7 cellular contexts compared by ENCODE assay signal in the genomic region with DNA sequence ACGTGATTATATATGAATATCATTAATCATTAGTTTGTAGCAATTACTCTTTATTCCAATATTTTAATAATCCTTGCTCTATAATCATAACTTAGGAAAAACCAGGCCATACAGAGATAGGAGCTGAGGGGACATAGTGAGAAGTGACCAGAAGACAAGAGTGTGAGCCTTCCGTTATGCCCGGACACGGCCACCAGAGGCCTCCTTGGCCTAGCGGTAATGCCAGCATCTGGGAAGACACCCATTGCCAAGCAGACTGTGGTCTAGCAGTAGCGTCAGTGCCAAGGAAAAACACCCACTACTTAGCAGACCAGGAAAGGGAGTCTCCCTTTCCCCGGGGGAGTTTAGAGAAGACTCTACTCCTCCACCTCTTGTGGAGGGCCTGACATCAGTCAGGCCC.
A peak's percentile ranks its signal among the peaks of the same experiment; 100 is the strongest.
DNase-seq lines count a peak whose midpoint lies in the region; ATAC-seq and TF ChIP-seq lines count a peak whose summit lies in the region.
"Not testable (repeated sequence)": the region's sequence is repeated elsewhere in the genome, so short reads cannot be mapped to it uniquely, and the experiment has no call there.

No MANE protein-coding gene starts in this region.

- H3K4me1 Mint-ChIP-seq in activated CD4-positive, alpha-beta T cell treated with anti-CD3 and anti-CD28 coated beads for 36 hours: not testable (repeated sequence)

- not testable (repeated sequence) for BruUV-seq in Panc1 (replicated peaks; lab: Mats Ljungman, UMichigan)

- not testable (repeated sequence) for H3K27ac ChIP-seq in GM23248; Panc1 (ENCODE audit: low read length)

- ATAC-seq in Panc1; activated CD4-positive, alpha-beta T cell treated with anti-CD3 and anti-CD28 coated beads for 36 hours: not testable (repeated sequence)

- H3K36me3 Mint-ChIP-seq in activated CD4-positive, alpha-beta T cell treated with anti-CD3 and anti-CD28 coated beads for 36 hours (ENCODE audit: low read depth): not testable (repeated sequence)

- POLR2A ChIA-PET in Panc1 (lab: Charles Lee); activated CD4-positive, alpha-beta T cell treated with anti-CD3 and anti-CD28 coated beads for 36 hours (lab: Charles Lee): not testable (repeated sequence)

- H3K9me2 ChIP-seq in GM23248 (ENCODE audit: insufficient read depth): not testable (repeated sequence)

- CTCF ChIA-PET in Panc1 (lab: Charles Lee); activated CD4-positive, alpha-beta T cell treated with anti-CD3 and anti-CD28 coated beads for 36 hours (lab: Charles Lee): not testable (repeated sequence)

- not testable (repeated sequence) for H3K79me2 ChIP-seq in GM23248 (ENCODE audit: insufficient read depth)

- H3K27me3 Mint-ChIP-seq in activated CD4-positive, alpha-beta T cell treated with anti-CD3 and anti-CD28 coated beads for 36 hours: not testable (repeated sequence)

- H3K4me3 ChIP-seq in GM23248; MG63; Panc1 (ENCODE audit: low read depth in 2 of 2, low read length in 2 of 2); fibroblast of villous mesenchyme (ENCODE audit: low read depth, low read length): not testable (repeated sequence)

- 55 to 56% methylated on average over 7 of the region's 7 CpGs for WGBS in GM23248 (ENCODE audit: low coverage in 1 of 2, low lambda C conversion rate in 2 of 2, missing lambda C conversion rate in 2 of 2), 2 experiments

- not testable (repeated sequence) for H3K36me3 ChIP-seq in GM23248 (ENCODE audit: low read depth); MG63; Panc1 (ENCODE audit: control insufficient read depth, insufficient read depth, low read length)

- not testable (repeated sequence) for H3K4me2 ChIP-seq in GM23248 (ENCODE audit: unreplicated experiment)

- H3K4me1 ChIP-seq in GM23248 (ENCODE audit: insufficient read depth); Panc1 (ENCODE audit: control insufficient read depth, insufficient read depth, low read length): not testable (repeated sequence)

- intact Hi-C loops in Panc1 (cut with micrococcal nuclease; ENCODE audit: unreplicated experiment): not testable (repeated sequence)
- intact Hi-C loops in activated CD4-positive, alpha-beta T cell treated with anti-CD3 and anti-CD28 coated beads for 36 hours (cut with DNase I, micrococcal nuclease): loop anchor here in 1 of 2 experiments (5.0 kb wide), 1 partner anchor 51 kb away; no protein-coding TSS in a partner anchor

- not testable (repeated sequence) for H3K27me3 ChIP-seq in GM23248 (replicated peaks; ENCODE audit: insufficient read depth); MG63; Panc1 (ENCODE audit: control insufficient read depth, insufficient read depth, low read length)

- not testable (repeated sequence) for H4K20me1 ChIP-seq in GM23248 (ENCODE audit: insufficient read depth)

- H3F3A ChIP-seq in GM23248 (ENCODE audit: insufficient read depth): not testable (repeated sequence)

- not testable (repeated sequence) for H2AFZ ChIP-seq in GM23248

- DNase-seq in ACHN: peak; percentile 11
- DNase-seq in Daoy (ENCODE audit: low read depth): peak; percentile 21
- DNase-seq in GM23248: peak; percentile 26
- peak; percentile 6 for DNase-seq in MG63
- not testable (repeated sequence) for DNase-seq in Panc1 (ENCODE audit: low read depth, low spot score); fibroblast of villous mesenchyme (ENCODE audit: low read depth)
- peak; percentile 7 for DNase-seq in activated CD4-positive, alpha-beta T cell treated with anti-CD3 and anti-CD28 coated beads for 36 hours

- TF ChIP-seq CTCF in Panc1 (IDR thresholded peaks at IDR 0.05): peak; percentile 53; the same call in 1 of the 2 replicates
- TF ChIP-seq CTCF in fibroblast of villous mesenchyme (IDR thresholded peaks at IDR 0.05; ENCODE audit: insufficient read depth, low read depth, low read length): peak; percentile 13

- not testable (repeated sequence) for H3K9me3 ChIP-seq in GM23248 (ENCODE audit: low read depth); MG63; Panc1 (ENCODE audit: control insufficient read depth, insufficient read depth, low read depth, low read length)

- not testable (repeated sequence) for H3K27ac Mint-ChIP-seq in activated CD4-positive, alpha-beta T cell treated with anti-CD3 and anti-CD28 coated beads for 36 hours

- in situ Hi-C loops in ACHN (cut with HindIII; ENCODE audit: low pct_ligation_motif_present, low pct_unique_long_range_greater_than_20kb, low sequenced_read_pairs); GM23248 (cut with MboI); Panc1 (cut with HindIII; ENCODE audit: low pct_unique_long_range_greater_than_20kb, low sequenced_read_pairs): not testable (repeated sequence)

- not testable (repeated sequence) for H3K4me3 Mint-ChIP-seq in activated CD4-positive, alpha-beta T cell treated with anti-CD3 and anti-CD28 coated beads for 36 hours

- H3K9me3 Mint-ChIP-seq in activated CD4-positive, alpha-beta T cell treated with anti-CD3 and anti-CD28 coated beads for 36 hours (ENCODE audit: low read depth): not testable (repeated sequence)

- H3K9ac ChIP-seq in GM23248: not testable (repeated sequence)
